In the genomic region with DNA sequence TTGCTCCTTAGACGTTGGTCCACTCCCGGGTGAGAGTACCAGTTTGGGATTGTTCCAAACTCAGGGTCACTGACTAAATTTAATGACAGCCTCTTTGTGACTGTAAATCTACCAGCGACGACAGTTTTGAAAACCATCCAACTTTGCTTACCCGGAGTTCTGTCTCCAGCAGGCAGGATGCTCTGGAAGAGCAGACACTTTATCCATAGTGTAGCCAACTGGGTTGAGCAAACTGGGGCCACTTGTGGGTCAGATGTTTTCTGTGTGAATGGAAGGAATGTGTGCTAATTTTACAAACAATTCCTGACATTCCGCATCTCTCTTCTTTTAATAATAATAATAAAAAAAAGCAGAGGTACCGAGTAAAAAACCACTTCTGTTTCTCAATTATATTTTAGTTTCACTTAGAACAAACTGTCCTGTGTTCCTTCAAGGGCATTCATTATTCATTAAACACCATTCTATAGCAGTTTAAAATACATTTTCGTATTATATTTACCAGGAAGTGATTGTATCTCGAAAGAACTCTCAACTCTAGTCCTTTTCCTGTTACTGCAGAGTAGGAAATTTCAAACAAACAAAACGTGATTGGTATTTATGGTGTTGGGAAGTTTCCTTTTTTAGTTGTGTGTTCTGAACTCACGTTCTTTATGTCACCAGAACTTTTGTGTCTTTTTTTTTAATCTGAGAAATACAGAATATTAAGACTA, we compare ENCODE assay signal across 10 cellular contexts.
DNase-seq lines count a peak whose midpoint lies in the region; ATAC-seq, FAIRE-seq and TF ChIP-seq lines count a peak whose summit lies in the region.
"Had no signal": no experiment of that assay in that cellular context is flagged by ENCODE, and none has a peak within 500 bp of the region (broad histone marks: within the 10 kb centered on the region; RNA-seq: fewer than 3 reads in every experiment).

No MANE protein-coding gene starts in this region.

- H3K36me3 ChIP-seq in rectal smooth muscle tissue (ENCODE audit: control insufficient read depth, insufficient read depth, low read length): no peaks in the 10 kb centered on the region
- no peaks in the 10 kb centered on the region for H3K36me3 ChIP-seq in OCI-LY7 (ENCODE audit: insufficient read depth, low read length)
- H3K36me3 ChIP-seq: neutrophil had no signal

- no peak for DNase-seq in H54 (ENCODE audit: insufficient read length, low spot score)
- peak; percentile 33 for DNase-seq in NCI-H446 treated with DMSO at 0.1 percent for 48 hours (lab: John Stamatoyannopoulos, UW)
- peak; percentile 61 for DNase-seq in fibroblast of gingiva (ENCODE audit: low read depth)
- no peak for DNase-seq in OCI-LY7 (ENCODE audit: low spot score)
- no peak for DNase-seq in DMS114 treated with DMSO at 0.1 percent for 48 hours (lab: John Stamatoyannopoulos, UW; ENCODE audit: unreplicated experiment)
- DNase-seq: foreskin keratinocyte, NCI-H510A treated with DMSO at 0.1 percent for 48 hours had no signal

- H3K4me3 ChIP-seq in rectal smooth muscle tissue (ENCODE audit: low read length): peak overlapping the region; percentile 9
- no peak overlapping the region for H3K4me3 ChIP-seq in OCI-LY7 (ENCODE audit: low read depth, low read length, poor library complexity, severe bottlenecking)

- H3K4me1 ChIP-seq in rectal smooth muscle tissue (ENCODE audit: control insufficient read depth, insufficient read depth, low read length): no peaks in the 10 kb centered on the region
- no peaks in the 10 kb centered on the region for H3K4me1 ChIP-seq in OCI-LY7 (ENCODE audit: insufficient read depth, low read length, poor library complexity, severe bottlenecking)

- no peak overlapping the region for H3K4me2 ChIP-seq in OCI-LY7 (ENCODE audit: low read length)

- H3K9ac ChIP-seq in rectal smooth muscle tissue (ENCODE audit: low read length): no peak overlapping the region

- BruUV-seq in OCI-LY7 (replicated peaks; lab: Mats Ljungman, UMichigan): no TSS peak

- no peak for TF ChIP-seq POLR2A in H54 (IDR thresholded peaks at IDR 0.05; ENCODE audit: low read depth, low read length)

- CTCF ChIA-PET in OCI-LY7 (lab: Charles Lee; ENCODE audit: unreplicated experiment): no interaction called here

- TF ChIP-seq CTCF in OCI-LY7 (conservative IDR thresholded peaks at IDR 0.05; ENCODE audit: low read length): no peak

- POLR2A ChIA-PET in OCI-LY7 (lab: Charles Lee): no interaction called here

- no peak overlapping the region for H2AFZ ChIP-seq in OCI-LY7 (ENCODE audit: low read length)

- no peak for ATAC-seq in HG03025 (IDR thresholded peaks at IDR 0.05; ENCODE audit: low FRiP score, unreplicated experiment)
- ATAC-seq: foreskin keratinocyte had no signal

- no peaks in the 10 kb centered on the region for H3K27me3 ChIP-seq in rectal smooth muscle tissue (ENCODE audit: control insufficient read depth, insufficient read depth, low read length)
- H3K27me3 ChIP-seq: foreskin keratinocyte, neutrophil had no signal

- H3K9me2 ChIP-seq in OCI-LY7 (ENCODE audit: insufficient read depth, low read length): no peaks in the 10 kb centered on the region

- H3K9me3 ChIP-seq in OCI-LY7 (ENCODE audit: low read length): no peaks in the 10 kb centered on the region
- H3K9me3 ChIP-seq: neutrophil had no signal

- no peaks in the 10 kb centered on the region for H3K79me2 ChIP-seq in OCI-LY7 (ENCODE audit: insufficient read depth, low read depth, low read length)

- H4K20me1 ChIP-seq in OCI-LY7 (ENCODE audit: insufficient read depth, low read length): no peaks in the 10 kb centered on the region

- intact Hi-C loops in OCI-LY7 (cut with micrococcal nuclease; ENCODE audit: unreplicated experiment): no loop called here

- peak; percentile 52 for FAIRE-seq in H54 (lab: Jason Lieb, UNC)

- no peak overlapping the region for H3K27ac ChIP-seq in rectal smooth muscle tissue (ENCODE audit: low read depth, low read length)
- H3K27ac ChIP-seq in OCI-LY7 (ENCODE audit: low read depth, low read length, poor library complexity, severe bottlenecking): no peak overlapping the region
- H3K27ac ChIP-seq: foreskin keratinocyte, neutrophil had no signal

Comparison
In these comparisons a context has a peak if more than half of its experiments do, and no peak if none do; other contexts are left out.
1. DNase-seq: peak in NCI-H446 treated with DMSO at 0.1 percent for 48 hours (single experiment) and fibroblast of gingiva (single experiment); none in H54 (single experiment), OCI-LY7 (single experiment) and DMS114 treated with DMSO at 0.1 percent for 48 hours (single experiment).